22 cellular contexts compared by ENCODE assay signal in genomic region chr2:15281681-15282080, GRCh38.
DNase-seq lines count a peak whose midpoint lies in the region; ATAC-seq and TF ChIP-seq lines count a peak whose summit lies in the region.
"Had no signal": no experiment of that assay in that cellular context is flagged by ENCODE, and none has a peak within 500 bp of the region (broad histone marks: within the 10 kb centered on the region; RNA-seq: fewer than 3 reads in every experiment).

No MANE protein-coding gene starts in this region.

- no peaks in the 10 kb centered on the region for H3K79me2 ChIP-seq in MM.1S (ENCODE audit: low read length)
- H3K79me2 ChIP-seq in neural cell (replicated peaks; ENCODE audit: insufficient read depth, low read length): no peaks in the 10 kb centered on the region

- H2AFZ ChIP-seq in MM.1S (ENCODE audit: low read length) (no peak overlapping the region), neural cell (ENCODE audit: low read depth, low read length) (no peak overlapping the region)

- H3K4me2 ChIP-seq in MM.1S (ENCODE audit: low read depth, low read length) (no peak overlapping the region), neural cell (ENCODE audit: low read length) (no peak overlapping the region)
- H3K4me2 ChIP-seq: A549; BLaER1 treated with 17β-estradiol and CSF1 and Interleukin-3, amounts not matched to agents 10 nM and 100 nM had no signal

- ATAC-seq in GM18498 (IDR thresholded peaks at IDR 0.05; ENCODE audit: unreplicated experiment) (peak; percentile 48), HG03196 (IDR thresholded peaks at IDR 0.05; ENCODE audit: unreplicated experiment) (peak; percentile 58), GM18502 (IDR thresholded peaks at IDR 0.05; ENCODE audit: poor library complexity, unreplicated experiment) (no peak)
- ATAC-seq: A549; CD8-positive, alpha-beta T cell had no signal

- H3K4me1 ChIP-seq in MM.1S (ENCODE audit: low read length): no peaks in the 10 kb centered on the region
- H3K4me1 ChIP-seq: A549, Caco-2 had no signal

- TF ChIP-seq RAD21 in neural cell (conservative IDR thresholded peaks at IDR 0.05): no peak

- H4K20me1 ChIP-seq in MM.1S (ENCODE audit: insufficient read depth, low read length) (no peaks in the 10 kb centered on the region), neural cell (ENCODE audit: insufficient read depth) (no peaks in the 10 kb centered on the region)
- H4K20me1 ChIP-seq: BLaER1 treated with 17β-estradiol and CSF1 and Interleukin-3, amounts not matched to agents 10 nM and 100 nM had no signal

- DNase-seq in MM.1S (peak; percentile 12), DMS114 treated with DMSO at 0.1 percent for 48 hours (lab: John Stamatoyannopoulos, UW; ENCODE audit: unreplicated experiment) (no peak)
- no peak for DNase-seq in activated effector memory CD4-positive, alpha-beta T cell treated with Interleukin-2 at 50 U/mL for 16 hours
- DNase-seq: AML-193; Caco-2; Calu3; CD4-positive, alpha-beta T cell; CD8-positive, alpha-beta T cell; DMS153; DMS53; DMS79; DND-41; EL; GDM1 had no signal

- H3K27me3 ChIP-seq in MM.1S (replicated peaks; ENCODE audit: insufficient read depth, low read length): no peaks in the 10 kb centered on the region
- no peaks in the 10 kb centered on the region for H3K27me3 ChIP-seq in neural cell (ENCODE audit: insufficient read depth, low read depth, low read length)
- H3K27me3 ChIP-seq: BLaER1 treated with 17β-estradiol and CSF1 and Interleukin-3, amounts not matched to agents 10 nM and 100 nM had no signal

- H3K9me3 ChIP-seq in MM.1S (replicated peaks; ENCODE audit: insufficient read depth, low read length): no peaks in the 10 kb centered on the region
- H3K9me3 ChIP-seq in neural cell (ENCODE audit: low read length): no peaks in the 10 kb centered on the region
- H3K9me3 ChIP-seq: A549; BLaER1 treated with 17β-estradiol and CSF1 and Interleukin-3, amounts not matched to agents 10 nM and 100 nM; Caco-2 had no signal

- no peak overlapping the region for H3K4me3 ChIP-seq in MM.1S (ENCODE audit: low read length)
- H3K4me3 ChIP-seq in neural cell (ENCODE audit: low read length): no peak overlapping the region
- H3K4me3 ChIP-seq: A549; BLaER1 treated with 17β-estradiol and CSF1 and Interleukin-3, amounts not matched to agents 10 nM and 100 nM had no signal

- no peak for TF ChIP-seq CTCF in MM.1S (IDR thresholded peaks at IDR 0.05; ENCODE audit: low read length)
- no peak for TF ChIP-seq CTCF in neural cell (IDR thresholded peaks at IDR 0.05; ENCODE audit: poor library complexity, severe bottlenecking)

- H3K9ac ChIP-seq in MM.1S (ENCODE audit: low read length) (no peak overlapping the region), neural cell (ENCODE audit: low read length) (no peak overlapping the region)
- H3K9ac ChIP-seq: BLaER1 treated with 17β-estradiol and CSF1 and Interleukin-3, amounts not matched to agents 10 nM and 100 nM had no signal

- no peaks in the 10 kb centered on the region for H3K36me3 ChIP-seq in MM.1S (replicated peaks; ENCODE audit: insufficient read depth, low read length)
- H3K36me3 ChIP-seq in neural cell (ENCODE audit: insufficient read depth, low read length): no peaks in the 10 kb centered on the region

- H3K9me2 ChIP-seq in MM.1S (replicated peaks; ENCODE audit: insufficient read depth, low read length) (no peaks in the 10 kb centered on the region), neural cell (ENCODE audit: insufficient read depth, low read length) (no peaks in the 10 kb centered on the region)

- H3K27ac ChIP-seq in MM.1S (ENCODE audit: low read length) (no peak overlapping the region), neural cell (ENCODE audit: low read length) (peak overlapping the region; percentile 88)
- H3K27ac ChIP-seq: 22Rv1; A549; BLaER1 treated with 17β-estradiol and CSF1 and Interleukin-3, amounts not matched to agents 10 nM and 100 nM; C4-2B had no signal

- no peaks in the 10 kb centered on the region for H3F3A ChIP-seq in MM.1S (ENCODE audit: insufficient read depth, low read length)
- H3F3A ChIP-seq in neural cell (ENCODE audit: insufficient read depth, low read length, poor library complexity, severe bottlenecking): peaks cover 2% of the 10 kb centered on the region

- TF ChIP-seq EP300 in neural cell (conservative IDR thresholded peaks at IDR 0.05; ENCODE audit: poor library complexity, severe bottlenecking): no peak

TF ChIP-seq in neural cell, 6 proteins besides CTCF, POLR2A, EP300 and RAD21:
- TF ChIP-seq SMC3 (conservative IDR thresholded peaks at IDR 0.05; ENCODE audit: poor library complexity) (no peak), EZH2 (IDR thresholded peaks at IDR 0.05; ENCODE audit: borderline replicate concordance, insufficient read depth, low read length, poor library complexity, severe bottlenecking) (no peak), TAF1 (IDR thresholded peaks at IDR 0.05; ENCODE audit: low read depth) (no peak), POLR2AphosphoS5 (IDR thresholded peaks at IDR 0.05) (no peak), MXI1 (conservative IDR thresholded peaks at IDR 0.05; ENCODE audit: poor library complexity, severe bottlenecking) (no peak), REST (IDR thresholded peaks at IDR 0.05; ENCODE audit: borderline replicate concordance) (no peak)
TF ChIP-seq in neural cell: peak in this region for 0.
